In the genomic region with DNA sequence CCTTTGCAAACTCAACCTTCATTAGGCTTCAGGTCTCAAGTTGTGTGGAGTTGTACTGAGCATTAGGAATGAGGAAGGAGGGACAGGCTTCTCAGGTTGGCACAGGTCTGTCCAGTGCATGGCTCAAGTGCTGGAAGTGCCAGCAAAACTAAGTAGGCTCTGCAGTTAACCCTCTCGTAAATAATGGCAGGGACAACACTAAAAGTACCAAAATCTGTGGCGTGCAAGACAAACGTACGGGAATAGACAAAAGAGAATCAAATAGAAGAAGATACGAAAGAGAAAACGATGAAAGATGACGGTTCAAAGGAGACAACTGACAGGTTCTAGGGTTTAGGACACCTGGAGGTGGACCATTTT, we compare ENCODE assay signal across 8 cellular contexts. TPM values are rescaled to one million over a fixed set of nuclear protein-coding genes. Genes with fewer than 3 reads are reported as not detected.
A peak's percentile ranks its signal among the peaks of the same experiment; 100 is the strongest.
DNase-seq lines count a peak whose midpoint lies in the region; ATAC-seq, FAIRE-seq and TF ChIP-seq lines count a peak whose summit lies in the region.

No MANE protein-coding gene starts in this region.

- CTCF ChIA-PET in endothelial cell of umbilical vein (lab: Charles Lee), result interaction anchor here (1.0 to 1.5 kb wide), 4 partner anchors 122 to 262 kb away, joined by 4 to 9 read pairs (median 4); a partner anchor contains a TSS

- H3K27me3 ChIP-seq in endothelial cell of umbilical vein (ENCODE audit: control insufficient read depth in 2 of 2, insufficient read depth in 2 of 2, low read length in 2 of 2), result no peaks in the 10 kb centered on the region

- TF ChIP-seq POLR2A in endothelial cell of umbilical vein (IDR thresholded peaks at IDR 0.05; ENCODE audit: low read depth, low read length), result no peak

- in situ Hi-C loops in GM13977 (cut with MboI; ENCODE audit: low pct_unique_long_range_greater_than_20kb, low sequenced_read_pairs, unreplicated experiment), result no loop called here

- POLR2A ChIA-PET in endothelial cell of umbilical vein (lab: Charles Lee), result interaction anchor here (1.0 to 1.5 kb wide), 7 partner anchors 9 to 257 kb away, joined by 3 to 8 read pairs (median 6); a partner anchor contains a TSS

- no peaks in the 10 kb centered on the region for H3K9me3 ChIP-seq in endothelial cell of umbilical vein (replicated peaks; ENCODE audit: control insufficient read depth, insufficient read depth, low read length)

- H3K9ac ChIP-seq in endothelial cell of umbilical vein (replicated peaks; ENCODE audit: extremely low read depth, insufficient read depth, low read length), result peak overlapping the region; percentile 90

- dilution Hi-C loops in endothelial cell of umbilical vein (cut with MboI; ENCODE audit: extremely low pct_ligation_motif_present, low sequenced_read_pairs), result no loop called here

- TF ChIP-seq CTCF in endothelial cell of umbilical vein (IDR thresholded peaks at IDR 0.05; ENCODE audit: extremely low read depth in 1 of 2, insufficient read depth in 1 of 2, low read depth in 1 of 2, low read length in 2 of 2) (no peak), GM13977 (IDR thresholded peaks at IDR 0.05; ENCODE audit: extremely low read depth, insufficient read depth, missing control alignments) (no peak)

- peak overlapping the region; percentile 51 for H3K27ac ChIP-seq in endothelial cell of umbilical vein (ENCODE audit: insufficient read depth, low read depth, low read length)

- intact Hi-C loops in Right ventricle myocardium inferior (cut with DNase I), result no loop called here
- intact Hi-C loops in cardiac septum (cut with DNase I), result no loop called here
- intact Hi-C loops in endothelial cell of umbilical vein (cut with micrococcal nuclease), result no loop called here

- no peaks in the 10 kb centered on the region for H3K9me1 ChIP-seq in endothelial cell of umbilical vein (replicated peaks; ENCODE audit: control insufficient read depth, extremely low read depth, insufficient read depth, low read length)

- H3K36me3 ChIP-seq in endothelial cell of umbilical vein (ENCODE audit: control insufficient read depth in 2 of 2, extremely low read depth in 1 of 2, insufficient read depth in 2 of 2, low read length in 2 of 2), result peaks cover 0 to 2% of the 10 kb centered on the region in 2 experiments

- no peaks in the 10 kb centered on the region for H3K27me3 Mint-ChIP-seq in natural killer cell treated with Interleukin-12 subunit alpha and Interleukin-12 subunit beta and Interleukin-15 and Interleukin-18, amount 100 ng/mL, for 72 hours

- ATAC-seq in Right ventricle myocardium inferior, result peak; percentile 25
- ATAC-seq in natural killer cell treated with Interleukin-12 subunit alpha and Interleukin-12 subunit beta and Interleukin-15 and Interleukin-18, amount 100 ng/mL, for 72 hours, result no peak

- H3K36me3 Mint-ChIP-seq in natural killer cell treated with Interleukin-12 subunit alpha and Interleukin-12 subunit beta and Interleukin-15 and Interleukin-18, amount 100 ng/mL, for 72 hours, result peaks cover 11% of the 10 kb centered on the region

- no peaks in the 10 kb centered on the region for H4K20me1 ChIP-seq in endothelial cell of umbilical vein (replicated peaks; ENCODE audit: control insufficient read depth, extremely low read depth, insufficient read depth, low read length)

- peaks cover 35 to 42% of the 10 kb centered on the region in 2 donors for H3K4me1 Mint-ChIP-seq in natural killer cell treated with Interleukin-12 subunit alpha and Interleukin-12 subunit beta and Interleukin-15 and Interleukin-18, amount 100 ng/mL, for 72 hours (ENCODE audit: low read depth in 2 of 2)

- H3K27ac Mint-ChIP-seq in natural killer cell treated with Interleukin-12 subunit alpha and Interleukin-12 subunit beta and Interleukin-15 and Interleukin-18, amount 100 ng/mL, for 72 hours, result peak overlapping the region; percentile 98 to 99

- peak overlapping the region; percentile 88 for H3K4me2 ChIP-seq in endothelial cell of umbilical vein (ENCODE audit: insufficient read depth, low read length)

- no peaks in the 10 kb centered on the region for H3K9me3 Mint-ChIP-seq in natural killer cell treated with Interleukin-12 subunit alpha and Interleukin-12 subunit beta and Interleukin-15 and Interleukin-18, amount 100 ng/mL, for 72 hours

- peaks cover 21% of the 10 kb centered on the region for H3K4me1 ChIP-seq in endothelial cell of umbilical vein (ENCODE audit: control insufficient read depth, extremely low read depth, insufficient read depth, low read length)

- BruUV-seq in endothelial cell of umbilical vein (replicated peaks; lab: Mats Ljungman, UMichigan), result no TSS peak

- H2AFZ ChIP-seq in endothelial cell of umbilical vein (ENCODE audit: low read depth, low read length), result peak overlapping the region; percentile 24

- peak overlapping the region; percentile 97 for H3K4me3 Mint-ChIP-seq in natural killer cell treated with Interleukin-12 subunit alpha and Interleukin-12 subunit beta and Interleukin-15 and Interleukin-18, amount 100 ng/mL, for 72 hours

- no peak for FAIRE-seq in endothelial cell of umbilical vein (lab: Jason Lieb, UNC)

- H3K79me2 ChIP-seq in endothelial cell of umbilical vein (ENCODE audit: control insufficient read depth, insufficient read depth, low read length), result peaks cover 39% of the 10 kb centered on the region

- no peak for DNase-seq in Right ventricle myocardium inferior (ENCODE audit: missing footprints)
- no peak for DNase-seq in cardiac septum (ENCODE audit: low spot score)
- DNase-seq in RKO (ENCODE audit: low spot score), result peak; percentile 46
- peak; percentile 48 for DNase-seq in endothelial cell of umbilical vein (ENCODE audit: low read depth, low spot score)
- DNase-seq in natural killer cell treated with Interleukin-12 subunit alpha and Interleukin-12 subunit beta and Interleukin-15 and Interleukin-18, amount 100 ng/mL, for 72 hours (ENCODE audit: low spot score), result no peak
- DNase-seq in NCI-H1930 (lab: John Stamatoyannopoulos, UW), result no peak
- DNase-seq in GM13977 (ENCODE audit: low spot score), result no peak
- DNase-seq in NCI-H1105 (lab: John Stamatoyannopoulos, UW), result no peak

- H3K4me3 ChIP-seq in endothelial cell of umbilical vein (replicated peaks in 1 of 3; ENCODE audit: insufficient read depth in 1 of 3, low read depth in 1 of 3, low read length in 3 of 3), result peak overlapping the region; percentile 76 to 91 (median 89)

TF ChIP-seq in endothelial cell of umbilical vein, 7 proteins besides CTCF, POLR2A, EP300 and RAD21:
- no peak for TF ChIP-seq POLR2AphosphoS5 (IDR thresholded peaks at IDR 0.05; ENCODE audit: insufficient read depth, low read depth, low read length)
- no peak for TF ChIP-seq JUN (IDR thresholded peaks at IDR 0.05; ENCODE audit: borderline replicate concordance, insufficient read depth, insufficient read length, low read depth)
- no peak for TF ChIP-seq MYC (IDR thresholded peaks at IDR 0.05; ENCODE audit: low read depth, low read length)
- no peak for TF ChIP-seq EZH2 (IDR thresholded peaks at IDR 0.05; ENCODE audit: borderline replicate concordance, low read depth, low read length, severe bottlenecking)
- no peak for TF ChIP-seq FOS (IDR thresholded peaks at IDR 0.05; ENCODE audit: borderline replicate concordance, insufficient read depth, low read length)
- TF ChIP-seq, protein P1, sequence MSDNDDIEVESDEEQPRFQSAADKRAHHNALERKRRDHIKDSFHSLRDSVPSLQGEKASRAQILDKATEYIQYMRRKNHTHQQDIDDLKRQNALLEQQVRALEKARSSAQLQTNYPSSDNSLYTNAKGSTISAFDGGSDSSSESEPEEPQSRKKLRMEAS (IDR thresholded peaks at IDR 0.05; ENCODE audit: insufficient read depth, insufficient read length), result no peak
- TF ChIP-seq GATA2 (IDR thresholded peaks at IDR 0.05; ENCODE audit: insufficient read depth, insufficient read length, low read depth, low read length), result no peak

RNA-seq across cellular contexts. Expression of a gene that starts 0.6 kb away (rescaled TPM):
- total RNA-seq in Right ventricle myocardium inferior (23.6 TPM), cardiac septum (24.0 TPM), endothelial cell of umbilical vein (19.3 and 21.8 TPM in 2 replicates)
- polyA plus RNA-seq in endothelial cell of umbilical vein, result 7.3 and 9.9 TPM in 2 replicates
- polyA plus RNA-seq in endothelial cell of umbilical vein (2011; cell fraction: cytosol; rRNA removed), result 10.1 and 11.0 TPM in 2 replicates
- polyA plus RNA-seq in endothelial cell of umbilical vein (2011; cell fraction: nucleus; rRNA removed), result 19.8 and 28.9 TPM in 2 replicates
- polyA plus RNA-seq in endothelial cell of umbilical vein (2012), result 13.9 and 16.3 TPM in 2 replicates
- polyA minus RNA-seq in endothelial cell of umbilical vein, result 12.6 and 18.6 TPM in 2 replicates
- polyA minus RNA-seq in endothelial cell of umbilical vein (2011; cell fraction: cytosol; rRNA and poly(A)+ RNA removed), result 14.7 TPM
- 12.2 and 12.5 TPM in 2 replicates for polyA minus RNA-seq in endothelial cell of umbilical vein (2011; cell fraction: nucleus; rRNA and poly(A)+ RNA removed)
- 10 to 100 TPM; 27.5 to 32.1 TPM for total RNA-seq in natural killer cell treated with Interleukin-12 subunit alpha and Interleukin-12 subunit beta and Interleukin-15 and Interleukin-18, amount 100 ng/mL, for 72 hours

RNA-seq across cellular contexts. Expression of a gene that starts 5.5 kb away (rescaled TPM):
- 21.7 TPM for total RNA-seq in Right ventricle myocardium inferior
- 30.0 TPM for total RNA-seq in cardiac septum
- total RNA-seq in endothelial cell of umbilical vein, result 79.4 and 83.5 TPM in 2 replicates
- polyA plus RNA-seq in endothelial cell of umbilical vein, result 9.9 and 27.3 TPM in 2 replicates
- 10.9 and 11.7 TPM in 2 replicates for polyA plus RNA-seq in endothelial cell of umbilical vein (2011; cell fraction: cytosol; rRNA removed)
- 103 and 185 TPM in 2 replicates for polyA plus RNA-seq in endothelial cell of umbilical vein (2011; cell fraction: nucleus; rRNA removed)
- polyA plus RNA-seq in endothelial cell of umbilical vein (2012), result 52.3 and 66.6 TPM in 2 replicates
- 28.5 and 35.5 TPM in 2 replicates for polyA minus RNA-seq in endothelial cell of umbilical vein
- 10.9 TPM for polyA minus RNA-seq in endothelial cell of umbilical vein (2011; cell fraction: cytosol; rRNA and poly(A)+ RNA removed)
- polyA minus RNA-seq in endothelial cell of umbilical vein (2011; cell fraction: nucleus; rRNA and poly(A)+ RNA removed), result 33.8 and 38.8 TPM in 2 replicates
- 100 to 1,000 TPM in 1 of 2 donors, 10 to 100 TPM in 1; 71.0 to 161 TPM for total RNA-seq in natural killer cell treated with Interleukin-12 subunit alpha and Interleukin-12 subunit beta and Interleukin-15 and Interleukin-18, amount 100 ng/mL, for 72 hours

RNA-seq across cellular contexts. Expression of a gene that starts 55.4 kb away (rescaled TPM):
- total RNA-seq in Right ventricle myocardium inferior (7.0 TPM), cardiac septum (7.4 TPM), endothelial cell of umbilical vein (19.5 and 20.0 TPM in 2 replicates)
- 9.6 and 14.3 TPM in 2 replicates for polyA plus RNA-seq in endothelial cell of umbilical vein
- polyA plus RNA-seq in endothelial cell of umbilical vein (2011; cell fraction: cytosol; rRNA removed), result 21.7 and 23.3 TPM in 2 replicates
- polyA plus RNA-seq in endothelial cell of umbilical vein (2011; cell fraction: nucleus; rRNA removed), result 20.1 and 23.2 TPM in 2 replicates
- 11.4 and 15.0 TPM in 2 replicates for polyA plus RNA-seq in endothelial cell of umbilical vein (2012)
- polyA minus RNA-seq in endothelial cell of umbilical vein, result 7.5 and 10.6 TPM in 2 replicates
- 12.5 TPM for polyA minus RNA-seq in endothelial cell of umbilical vein (2011; cell fraction: cytosol; rRNA and poly(A)+ RNA removed)
- 5.7 and 9.7 TPM in 2 replicates for polyA minus RNA-seq in endothelial cell of umbilical vein (2011; cell fraction: nucleus; rRNA and poly(A)+ RNA removed)
- 10 to 100 TPM; 15.6 to 29.7 TPM for total RNA-seq in natural killer cell treated with Interleukin-12 subunit alpha and Interleukin-12 subunit beta and Interleukin-15 and Interleukin-18, amount 100 ng/mL, for 72 hours

Comparison
In these comparisons a context has a peak if more than half of its experiments do, and no peak if none do; other contexts are left out.
1. DNase-seq: peak in RKO (single experiment) and endothelial cell of umbilical vein (single experiment); none in Right ventricle myocardium inferior (single experiment), cardiac septum (single experiment), natural killer cell treated with Interleukin-12 subunit alpha and Interleukin-12 subunit beta and Interleukin-15 and Interleukin-18, amount 100 ng/mL, for 72 hours (single experiment), NCI-H1930 (0 of 2), GM13977 (single experiment) and NCI-H1105 (single experiment).